ENCODE assay signal across 7 cellular contexts in the genomic region with DNA sequence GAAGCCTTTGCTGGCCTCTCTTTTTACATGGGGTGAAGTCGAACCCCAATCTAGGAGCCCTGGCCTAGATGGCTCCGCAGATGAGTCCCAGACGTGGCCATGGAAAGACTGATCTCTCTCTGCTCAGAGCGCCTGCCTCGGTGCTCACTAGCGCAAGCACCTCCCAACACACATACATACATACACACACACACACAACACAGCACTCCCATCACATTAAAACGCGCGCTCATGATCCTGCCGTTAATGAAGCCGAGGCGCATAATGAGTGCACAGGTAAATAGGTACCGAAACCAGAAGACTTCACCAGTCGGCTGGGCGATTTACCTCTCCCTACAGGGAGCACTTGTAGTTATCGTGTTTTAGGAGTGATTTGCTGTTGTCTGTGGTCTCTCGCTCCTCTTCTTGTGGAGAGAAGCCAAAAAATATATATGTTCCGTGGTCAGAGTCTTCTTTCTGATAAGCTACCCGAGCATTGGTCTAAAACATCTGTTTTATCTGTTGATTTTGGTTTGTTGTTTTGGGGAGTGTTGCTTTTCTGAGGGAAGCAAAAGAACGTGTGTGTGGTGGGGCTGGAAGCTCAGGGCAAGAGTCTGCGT.
A peak's percentile ranks its signal among the peaks of the same experiment; 100 is the strongest.
DNase-seq lines count a peak whose midpoint lies in the region; ATAC-seq and TF ChIP-seq lines count a peak whose summit lies in the region.

No MANE protein-coding gene starts in this region.

- H3K9me3 Mint-ChIP-seq in natural killer cell = peaks cover 4 to 6% of the 10 kb centered on the region in 2 donors

- H3K4me3 ChIP-seq in choroid plexus epithelial cell (ENCODE audit: low read depth, low read length) = peak overlapping the region; percentile 24

- H3K27me3 Mint-ChIP-seq in natural killer cell (ENCODE audit: low read depth in 2 of 2) = peaks cover 70 to 81% of the 10 kb centered on the region in 2 donors

- peaks cover 33 to 45% of the 10 kb centered on the region in 2 donors for H3K4me1 Mint-ChIP-seq in natural killer cell

- peak overlapping the region; percentile 87 for H3K4me3 Mint-ChIP-seq in natural killer cell

- intact Hi-C loops in natural killer cell (cut with micrococcal nuclease) = loop anchor here (5.0 kb wide), 1 partner anchor 533 kb away; no protein-coding TSS in a partner anchor

- ATAC-seq in GM18873 (IDR thresholded peaks at IDR 0.05; ENCODE audit: low FRiP score, unreplicated experiment) (peak; percentile 6), HG02571 (IDR thresholded peaks at IDR 0.05; ENCODE audit: unreplicated experiment) (peak; percentile 11), natural killer cell (peak in 2 of 3 donors; percentile 10), omental fat pad (ENCODE audit: low FRiP score) (no peak)

- peaks cover 26% of the 10 kb centered on the region for H3K36me3 Mint-ChIP-seq in natural killer cell

- TF ChIP-seq CTCF in choroid plexus epithelial cell (conservative IDR thresholded peaks at IDR 0.05; ENCODE audit: low read depth, low read length) (no peak), natural killer cell (IDR thresholded peaks at IDR 0.05) (no peak), omental fat pad (IDR thresholded peaks at IDR 0.05) (no peak)

- DNase-seq in NCI-H526 (lab: John Stamatoyannopoulos, UW) (peak; percentile 57 to 61), choroid plexus epithelial cell (ENCODE audit: low read depth) (no peak), natural killer cell (no peak), HuH-7 (ENCODE audit: low spot score) (no peak), omental fat pad (ENCODE audit: low spot score) (no peak)

- peak overlapping the region; percentile 69 to 74 for H3K27ac Mint-ChIP-seq in natural killer cell

Comparison
In these comparisons a context has a peak if more than half of its experiments do, and no peak if none do; other contexts are left out.
1. DNase-seq: peak in NCI-H526 (2 of 2); none in choroid plexus epithelial cell (single experiment), natural killer cell (single experiment), HuH-7 (single experiment) and omental fat pad (single experiment).